In genomic region chr14:39268393-39268792, GRCh38 we compare ENCODE assay signal across 1 cellular context.
A peak's percentile ranks its signal among the peaks of the same experiment; 100 is the strongest.
TF ChIP-seq lines count a peak whose summit lies in the region.

No MANE protein-coding gene starts in this region.

TF ChIP-seq in K562, 482 proteins besides CTCF, POLR2A, EP300 and RAD21 (continued from another document):
- TF ChIP-seq MED1 (CRISPR knock-in tag; IDR thresholded peaks at IDR 0.05; ENCODE audit: borderline replicate concordance) (no peak), ESRRB (CRISPR knock-in tag; IDR thresholded peaks at IDR 0.05; ENCODE audit: borderline replicate concordance) (no peak), DPF2 (IDR thresholded peaks at IDR 0.05) (peak; percentile 17; the same call in 1 of the 2 replicates), SRSF3 (IDR thresholded peaks at IDR 0.05; ENCODE audit: insufficient read depth, low read length) (no peak), ZNF766 (CRISPR knock-in tag; conservative IDR thresholded peaks at IDR 0.05) (no peak), ZNF764 (CRISPR knock-in tag; IDR thresholded peaks at IDR 0.05; ENCODE audit: low read depth) (no peak), C11orf30 (IDR thresholded peaks at IDR 0.05; ENCODE audit: low read depth) (0 out of 2 replicates have a peak, but pooled peaks have one; percentile 6), MLLT1 (IDR thresholded peaks at IDR 0.05) (0 out of 4 replicates have a peak, but pooled peaks of 1 of the 2 experiments have one; percentile 46), TOE1 (IDR thresholded peaks at IDR 0.05; ENCODE audit: borderline replicate concordance) (no peak), TOE1 (CRISPR knock-in tag; IDR thresholded peaks at IDR 0.05; ENCODE audit: borderline replicate concordance, low read depth) (no peak), ZEB2 (IDR thresholded peaks at IDR 0.05) (0 out of 2 replicates have a peak, but pooled peaks have one; percentile 42), SMAD3 (CRISPR knock-in tag; conservative IDR thresholded peaks at IDR 0.05) (no peak), ZNF668 (CRISPR knock-in tag; IDR thresholded peaks at IDR 0.05) (no peak), CTBP1 (IDR thresholded peaks at IDR 0.05; ENCODE audit: borderline replicate concordance) (0 out of 2 replicates have a peak, but pooled peaks have one; percentile 18)
